ENCODE assay signal across 8 cellular contexts in the genomic region with DNA sequence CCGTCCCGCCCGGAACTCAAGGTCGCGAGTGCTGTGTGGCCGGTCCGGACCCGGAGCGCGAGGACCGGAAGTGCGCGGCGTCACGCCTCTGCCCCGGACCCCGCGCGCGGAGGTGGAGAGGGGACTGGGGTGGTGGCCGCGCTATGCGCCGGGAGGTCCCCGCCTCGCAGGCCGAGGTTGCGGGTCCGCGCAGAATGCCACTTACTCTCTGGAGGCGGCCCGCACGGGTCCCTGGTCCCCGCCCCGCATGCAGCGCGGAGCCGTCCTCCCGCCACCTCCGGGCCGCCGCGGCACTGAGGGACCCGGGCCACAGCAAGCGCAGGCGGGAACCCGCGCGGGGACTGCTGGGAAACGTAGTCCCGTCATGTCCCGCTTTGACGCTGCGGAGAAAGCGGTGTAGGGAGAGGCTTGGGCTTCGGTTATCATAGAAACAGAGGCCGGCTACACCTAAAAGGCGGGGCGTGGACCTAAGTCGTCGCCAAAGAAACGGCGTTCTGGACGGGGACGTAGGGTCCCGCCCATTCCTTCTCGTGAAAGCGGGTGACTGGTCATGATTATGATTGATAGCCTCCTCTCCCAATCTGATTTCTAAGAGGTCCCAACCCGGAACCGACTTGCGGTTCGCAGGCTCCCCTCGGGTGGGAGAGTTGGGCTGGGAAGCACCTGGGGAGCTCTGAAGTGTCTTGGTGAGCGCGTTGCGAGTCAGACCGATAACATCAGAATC. TPM values are rescaled to one million over a fixed set of nuclear protein-coding genes. Genes with fewer than 3 reads are reported as not detected.
DNase-seq lines count a peak whose midpoint lies in the region; ATAC-seq and TF ChIP-seq lines count a peak whose summit lies in the region.

A gene (minus strand): TSS at position 295 of the 724 bp plus-strand sequence. CDS start 11,698 bp downstream, outside the sequence.

- H3K9me2 ChIP-seq in Loucy (replicated peaks; ENCODE audit: low read depth, low read length), result no peaks in the 10 kb centered on the region

- H3K9me3 Mint-ChIP-seq in naive thymus-derived CD8-positive, alpha-beta T cell, result no peaks in the 10 kb centered on the region
- no peaks in the 10 kb centered on the region for H3K9me3 Mint-ChIP-seq in stimulated activated naive B cell treated with anti-CD40 and anti-IgM and Interleukin-4, amounts not matched to agents 10 μg/mL and 1 μg/mL and 100 μg/mL, for 72 hours

- TF ChIP-seq CTCF in Loucy (conservative IDR thresholded peaks at IDR 0.05; ENCODE audit: low read length) (no peak), RWPE2 (IDR thresholded peaks at IDR 0.05; ENCODE audit: poor library complexity, severe bottlenecking) (no peak)

- no peaks in the 10 kb centered on the region for H3F3A ChIP-seq in Loucy (ENCODE audit: low read depth)

- peak within 1 kb of the TSS; percentile 92 for H2AFZ ChIP-seq in Loucy (ENCODE audit: low read length)

- DNase-seq in ELR (ENCODE audit: low read depth) (peak; percentile 100), H7 (peak; percentile 97), RWPE2 (ENCODE audit: low spot score) (peak; percentile 100), fibroblast of peridontal ligament (ENCODE audit: extremely low read depth) (peak; percentile 100)
- DNase-seq in activated effector memory CD4-positive, alpha-beta T cell treated with Interleukin-2 at 50 U/mL for 16 hours, result peak; percentile 98
- DNase-seq in naive thymus-derived CD8-positive, alpha-beta T cell, result peak; percentile 92 to 100 (median 98)
- peak; percentile 99 for DNase-seq in stimulated activated naive B cell treated with anti-CD40 and anti-IgM and Interleukin-4, amounts not matched to agents 10 μg/mL and 1 μg/mL and 100 μg/mL, for 72 hours

- peak within 1 kb of the TSS; percentile 84 for H3K4me2 ChIP-seq in Loucy (ENCODE audit: low read depth, low read length, poor library complexity, severe bottlenecking)

- H3K9ac ChIP-seq in Loucy (ENCODE audit: low read depth, low read length, poor library complexity, severe bottlenecking), result peak within 1 kb of the TSS; percentile 83

- no peaks in the 10 kb centered on the region for H3K27me3 ChIP-seq in H7 (ENCODE audit: control insufficient read depth, insufficient read depth, low read length)
- no peaks in the 10 kb centered on the region for H3K27me3 ChIP-seq in Loucy (ENCODE audit: insufficient read depth, low read length, poor library complexity, severe bottlenecking)
- H3K27me3 ChIP-seq in RWPE2 (ENCODE audit: insufficient read depth, poor library complexity, severe bottlenecking), result no peaks in the 10 kb centered on the region

- H3K4me1 Mint-ChIP-seq in naive thymus-derived CD8-positive, alpha-beta T cell, result peaks cover 14 to 44% (median 35%) of the 10 kb centered on the region in 4 donors
- H3K4me1 Mint-ChIP-seq in stimulated activated naive B cell treated with anti-CD40 and anti-IgM and Interleukin-4, amounts not matched to agents 10 μg/mL and 1 μg/mL and 100 μg/mL, for 72 hours, result peaks cover 26 to 32% of the 10 kb centered on the region in 2 donors

- H3K9me3 ChIP-seq in Loucy (ENCODE audit: insufficient read depth, low read depth, low read length) (no peaks in the 10 kb centered on the region), RWPE2 (ENCODE audit: severe bottlenecking) (no peaks in the 10 kb centered on the region)

- H3K4me3 ChIP-seq in H7 (ENCODE audit: insufficient read depth, low read depth, low read length) (peak within 1 kb of the TSS; percentile 74), Loucy (ENCODE audit: low read length, poor library complexity, severe bottlenecking) (peak within 1 kb of the TSS; percentile 77), RWPE2 (ENCODE audit: severe bottlenecking) (peak within 1 kb of the TSS; percentile 68)

- H3K27ac ChIP-seq in RWPE2 (ENCODE audit: poor library complexity, severe bottlenecking), result peak within 1 kb of the TSS; percentile 42

- POLR2A ChIA-PET in naive thymus-derived CD8-positive, alpha-beta T cell (lab: Charles Lee), result interaction anchor here (0.9 to 4.5 kb wide), 7 partner anchors 18 to 138 kb away, joined by 3 to 43 read pairs (median 5); a partner anchor contains a TSS

- H4K20me1 ChIP-seq in Loucy (ENCODE audit: insufficient read depth, low read length, poor library complexity, severe bottlenecking), result no peaks in the 10 kb centered on the region

- H3K36me3 Mint-ChIP-seq in naive thymus-derived CD8-positive, alpha-beta T cell, result no peaks in the 10 kb centered on the region
- H3K36me3 Mint-ChIP-seq in stimulated activated naive B cell treated with anti-CD40 and anti-IgM and Interleukin-4, amounts not matched to agents 10 μg/mL and 1 μg/mL and 100 μg/mL, for 72 hours, result peaks cover 4 to 6% of the 10 kb centered on the region in 2 donors

- H3K36me3 ChIP-seq in H7 (replicated peaks; ENCODE audit: control insufficient read depth, insufficient read depth, low read length) (no peaks in the 10 kb centered on the region), Loucy (ENCODE audit: insufficient read depth, low read length) (no peaks in the 10 kb centered on the region), RWPE2 (ENCODE audit: low read depth) (no peaks in the 10 kb centered on the region)

- H3K4me3 Mint-ChIP-seq in naive thymus-derived CD8-positive, alpha-beta T cell, result peak within 1 kb of the TSS; percentile 85 to 99 (median 94)
- peak within 1 kb of the TSS; percentile 91 to 94 for H3K4me3 Mint-ChIP-seq in stimulated activated naive B cell treated with anti-CD40 and anti-IgM and Interleukin-4, amounts not matched to agents 10 μg/mL and 1 μg/mL and 100 μg/mL, for 72 hours

- H3K79me2 ChIP-seq in Loucy (ENCODE audit: insufficient read depth, low read length), result peaks cover 14% of the 10 kb centered on the region; the same call in 1 of the 2 replicates

- H3K4me1 ChIP-seq in Loucy (ENCODE audit: insufficient read depth, low read length, poor library complexity, severe bottlenecking) (peaks cover 18% of the 10 kb centered on the region), RWPE2 (ENCODE audit: insufficient read depth, poor library complexity, severe bottlenecking) (no peaks in the 10 kb centered on the region)

- H3K27ac Mint-ChIP-seq in naive thymus-derived CD8-positive, alpha-beta T cell, result peak within 1 kb of the TSS; percentile 93 to 98 (median 97)
- peak within 1 kb of the TSS; percentile 97 for H3K27ac Mint-ChIP-seq in stimulated activated naive B cell treated with anti-CD40 and anti-IgM and Interleukin-4, amounts not matched to agents 10 μg/mL and 1 μg/mL and 100 μg/mL, for 72 hours

- no peaks in the 10 kb centered on the region for H3K27me3 Mint-ChIP-seq in naive thymus-derived CD8-positive, alpha-beta T cell
- H3K27me3 Mint-ChIP-seq in stimulated activated naive B cell treated with anti-CD40 and anti-IgM and Interleukin-4, amounts not matched to agents 10 μg/mL and 1 μg/mL and 100 μg/mL, for 72 hours, result no peaks in the 10 kb centered on the region

- peak; percentile 86 for ATAC-seq in RWPE2 (ENCODE audit: low read depth)
- ATAC-seq in naive thymus-derived CD8-positive, alpha-beta T cell, result peak; percentile 83 to 85
- ATAC-seq in stimulated activated naive B cell treated with anti-CD40 and anti-IgM and Interleukin-4, amounts not matched to agents 10 μg/mL and 1 μg/mL and 100 μg/mL, for 72 hours (replicated peaks), result peak; percentile 83 to 86

RNA-seq across cellular contexts. Expression of the gene that starts here (rescaled TPM):
- 4.4 and 7.7 TPM in 2 replicates for total RNA-seq in H7 (2014; rRNA removed; shearing (Covaris generic))
- 1 to 10 TPM; 5.6 to 5.8 TPM for total RNA-seq in naive thymus-derived CD8-positive, alpha-beta T cell
- 10 to 100 TPM in 1 of 3 donors, 1 to 10 TPM in 2; 4.2 to 14.3 (median 9.9) TPM for polyA plus RNA-seq in naive thymus-derived CD8-positive, alpha-beta T cell

Comparison
In these comparisons a context has a peak if more than half of its experiments do, and no peak if none do; other contexts are left out.
1. Peak in every context shown above with its lines: DNase-seq, ATAC-seq, H3K4me3 ChIP-seq and H3K27ac ChIP-seq.